In genomic region chr3:16060945-16061344, GRCh38 we compare ENCODE assay signal across 1 cellular context.
TF ChIP-seq lines count a peak whose summit lies in the region.

No MANE protein-coding gene starts in this region.

TF ChIP-seq in GM23338, 12 proteins besides CTCF, POLR2A, EP300 and RAD21 (continued from another document):
- TF ChIP-seq ZNF462 (CRISPR knock-in tag; IDR thresholded peaks at IDR 0.05) (no peak), POLR2AphosphoS5 (IDR thresholded peaks at IDR 0.05; ENCODE audit: low read depth) (no peak), EZH2 (IDR thresholded peaks at IDR 0.05; ENCODE audit: low read depth, unreplicated experiment) (no peak), STAT1 (IDR thresholded peaks at IDR 0.05; ENCODE audit: unreplicated experiment) (no peak), NANOG (IDR thresholded peaks at IDR 0.05; ENCODE audit: borderline replicate concordance) (no peak), ZNF331 (CRISPR knock-in tag; IDR thresholded peaks at IDR 0.05; ENCODE audit: low read depth) (no peak), EZH2phosphoT487 (IDR thresholded peaks at IDR 0.05; ENCODE audit: unreplicated experiment) (no peak), CREB1 (CRISPR knock-in tag; IDR thresholded peaks at IDR 0.05; ENCODE audit: low read depth) (no peak), ETS1 (IDR thresholded peaks at IDR 0.05) (no peak)
